28 cellular contexts compared by ENCODE assay signal in genomic region chr20:60046436-60046835, GRCh38.
DNase-seq lines count a peak whose midpoint lies in the region; ATAC-seq and TF ChIP-seq lines count a peak whose summit lies in the region.
"Had no signal": no experiment of that assay in that cellular context is flagged by ENCODE, and none has a peak within 500 bp of the region (broad histone marks: within the 10 kb centered on the region; RNA-seq: fewer than 3 reads in every experiment).

No MANE protein-coding gene starts in this region.

- H3K4me1 ChIP-seq in right atrium auricular region: no peaks in the 10 kb centered on the region
- peaks cover 0 to 26% (median 0%) of the 10 kb centered on the region in 12 donors for H3K4me1 ChIP-seq in heart left ventricle
- peaks cover 29% of the 10 kb centered on the region for H3K4me1 ChIP-seq in mammary epithelial cell (ENCODE audit: insufficient read depth, low read length)
- H3K4me1 ChIP-seq in upper lobe of right lung: no peaks in the 10 kb centered on the region
- H3K4me1 ChIP-seq: neural progenitor cell, testis had no signal

- H3K27me3 ChIP-seq in right atrium auricular region: no peaks in the 10 kb centered on the region
- H3K27me3 ChIP-seq in heart left ventricle: peaks cover 0 to 5% (median 0%) of the 10 kb centered on the region in 9 donors
- no peaks in the 10 kb centered on the region for H3K27me3 ChIP-seq in mammary epithelial cell (ENCODE audit: insufficient read depth, low read length)
- peaks cover 4% of the 10 kb centered on the region for H3K27me3 ChIP-seq in upper lobe of right lung
- H3K27me3 ChIP-seq: neural progenitor cell, sigmoid colon, testis had no signal

- no peaks in the 10 kb centered on the region for H3K36me3 Mint-ChIP-seq in nephron (ENCODE audit: low read depth)
- H3K36me3 Mint-ChIP-seq in activated CD4-positive, alpha-beta memory T cell treated with anti-CD3 and anti-CD28 coated beads for 36 hours: no peaks in the 10 kb centered on the region
- H3K36me3 Mint-ChIP-seq: CD8-positive, alpha-beta T cell; neural progenitor cell; stimulated activated memory B cell treated with anti-CD40 and anti-IgM and Interleukin-4, amounts not matched to agents 10 μg/mL and 1 μg/mL and 100 μg/mL, for 72 hours had no signal

- H3K36me3 ChIP-seq in right atrium auricular region: no peaks in the 10 kb centered on the region
- H3K36me3 ChIP-seq in heart left ventricle: no peaks in the 10 kb centered on the region
- H3K36me3 ChIP-seq in mammary epithelial cell (ENCODE audit: insufficient read depth, low read length): no peaks in the 10 kb centered on the region
- no peaks in the 10 kb centered on the region for H3K36me3 ChIP-seq in upper lobe of right lung
- H3K36me3 ChIP-seq: gastroesophageal sphincter, neural progenitor cell, sigmoid colon had no signal

- no peaks in the 10 kb centered on the region for H4K20me1 ChIP-seq in mammary epithelial cell (ENCODE audit: insufficient read depth, low read length)

- H3K9me3 ChIP-seq in right atrium auricular region (no peaks in the 10 kb centered on the region), heart left ventricle (peaks cover 0 to 5% (median 0%) of the 10 kb centered on the region in 12 donors), mammary epithelial cell (replicated peaks; ENCODE audit: insufficient read depth, low read length) (no peaks in the 10 kb centered on the region), upper lobe of right lung (no peaks in the 10 kb centered on the region)
- H3K9me3 ChIP-seq: gastroesophageal sphincter, mucosa of descending colon, sigmoid colon, SK-N-SH, testis had no signal

- CTCF ChIA-PET in mammary epithelial cell (lab: Charles Lee; ENCODE audit: low non-redundant PET): no interaction called here
- CTCF ChIA-PET in activated CD4-positive, alpha-beta memory T cell treated with anti-CD3 and anti-CD28 coated beads for 36 hours (lab: Charles Lee): interaction anchor here (1.7 kb wide), 1 partner anchor 11 kb away, joined by 9 read pairs; no protein-coding TSS in a partner anchor

- H3K27ac Mint-ChIP-seq in nephron: peak overlapping the region; percentile 70 to 82 (median 72)
- H3K27ac Mint-ChIP-seq in activated CD4-positive, alpha-beta memory T cell treated with anti-CD3 and anti-CD28 coated beads for 36 hours: no peak overlapping the region
- H3K27ac Mint-ChIP-seq: activated CD4-positive, alpha-beta T cell treated with anti-CD3 and anti-CD28 coated beads for 36 hours; activated T-cell treated with anti-CD3 and anti-CD28 coated beads, Interleukin-2, amount 50 U/mL, for 24 hours; CD8-positive, alpha-beta T cell; GM23338; neural progenitor cell; stimulated activated memory B cell treated with anti-CD40 and anti-IgM and Interleukin-4, amounts not matched to agents 10 μg/mL and 1 μg/mL and 100 μg/mL, for 72 hours; T-helper 1 cell treated with Interleukin-12 subunit alpha and Interleukin-12 subunit beta and Interleukin-4 antibody, amounts not matched to agents 30 μg/mL and 1 μg/mL, for 36 hours had no signal

- H3K9ac ChIP-seq in mammary epithelial cell (ENCODE audit: insufficient read depth, low read length): no peak overlapping the region
- H3K9ac ChIP-seq: neural progenitor cell, SK-N-SH had no signal

- peak; percentile 49 for DNase-seq in right atrium auricular region (ENCODE audit: low spot score)
- DNase-seq in heart left ventricle: no peak
- DNase-seq in mammary epithelial cell: no peak
- DNase-seq in upper lobe of right lung: no peak
- no peak for DNase-seq in activated CD4-positive, alpha-beta memory T cell treated with anti-CD3 and anti-CD28 coated beads for 36 hours
- DNase-seq in germinal center (ENCODE audit: low spot score): no peak
- DNase-seq: activated CD4-positive, alpha-beta T cell treated with anti-CD3 and anti-CD28 coated beads for 36 hours; activated gamma-delta T cell treated with Interleukin-2 at 50 U/mL for 16 hours; activated T-cell treated with anti-CD3 and anti-CD28 coated beads, Interleukin-2, amount 50 U/mL, for 24 hours; CD8-positive, alpha-beta T cell; DMS 273 treated with DMSO at 0.1 percent for 48 hours; mucosa of descending colon; NCI-H1105 treated with DMSO at 0.1 percent for 48 hours; NCI-H1930; NCI-H748 treated with DMSO at 0.1 percent for 48 hours; sigmoid colon; SK-N-SH; stimulated activated CD4-positive, alpha-beta T cell treated with anti-CD3 and anti-CD28 coated beads, Interleukin-4, amount 100 ng/mL, for 4 hours; testis had no signal

- H3K79me2 ChIP-seq in mammary epithelial cell (ENCODE audit: insufficient read depth, low read length): no peaks in the 10 kb centered on the region

- in situ Hi-C loops in mammary epithelial cell (cut with MboI; ENCODE audit: low sequenced_read_pairs in 2 of 2): loop anchor here in 1 of 2 donors (5.0 kb wide), 1 partner anchor 89 kb away; the partner anchor contains the start of gene CDH26

- POLR2A ChIA-PET in activated CD4-positive, alpha-beta memory T cell treated with anti-CD3 and anti-CD28 coated beads for 36 hours (lab: Charles Lee): no interaction called here

- intact Hi-C loops in heart left ventricle (cut with DNase I): loop anchor here in 2 of 10 donors (10.0 kb wide), 1 partner anchor 102 kb away; the partner anchor contains the start of genes FAM217B (in 2 of the 2) and PPP1R3D (in 2 of the 2)
- intact Hi-C loops in mammary epithelial cell (cut with micrococcal nuclease): no loop called here
- intact Hi-C loops in upper lobe of right lung (cut with DNase I): no loop called here
- intact Hi-C loops in activated CD4-positive, alpha-beta memory T cell treated with anti-CD3 and anti-CD28 coated beads for 36 hours (cut with micrococcal nuclease): no loop called here

- dilution Hi-C loops in mammary epithelial cell (cut with HindIII; ENCODE audit: low sequenced_read_pairs): no loop called here

- H3K9me3 Mint-ChIP-seq in nephron: no peaks in the 10 kb centered on the region
- H3K9me3 Mint-ChIP-seq in activated CD4-positive, alpha-beta memory T cell treated with anti-CD3 and anti-CD28 coated beads for 36 hours: no peaks in the 10 kb centered on the region
- H3K9me3 Mint-ChIP-seq: activated T-cell treated with anti-CD3 and anti-CD28 coated beads, Interleukin-2, amount 50 U/mL, for 24 hours; CD8-positive, alpha-beta T cell; central memory CD8-positive, alpha-beta T cell; GM23338; neural progenitor cell; stimulated activated memory B cell treated with anti-CD40 and anti-IgM and Interleukin-4, amounts not matched to agents 10 μg/mL and 1 μg/mL and 100 μg/mL, for 72 hours; T-helper 1 cell treated with Interleukin-12 subunit alpha and Interleukin-12 subunit beta and Interleukin-4 antibody, amounts not matched to agents 30 μg/mL and 1 μg/mL, for 36 hours had no signal

- peaks cover 40% of the 10 kb centered on the region for H3K4me1 Mint-ChIP-seq in nephron
- H3K4me1 Mint-ChIP-seq in activated CD4-positive, alpha-beta memory T cell treated with anti-CD3 and anti-CD28 coated beads for 36 hours (ENCODE audit: low read depth): no peaks in the 10 kb centered on the region
- H3K4me1 Mint-ChIP-seq: activated CD4-positive, alpha-beta T cell treated with anti-CD3 and anti-CD28 coated beads for 36 hours; central memory CD8-positive, alpha-beta T cell; stimulated activated memory B cell treated with anti-CD40 and anti-IgM and Interleukin-4, amounts not matched to agents 10 μg/mL and 1 μg/mL and 100 μg/mL, for 72 hours had no signal

- H2AFZ ChIP-seq in mammary epithelial cell (ENCODE audit: low read depth, low read length): peak overlapping the region; percentile 77
- H2AFZ ChIP-seq: GM23338, neural progenitor cell had no signal

- H3K4me3 ChIP-seq in right atrium auricular region (no peak overlapping the region), heart left ventricle (no peak overlapping the region), mammary epithelial cell (replicated peaks in 1 of 3; ENCODE audit: insufficient read depth in 1 of 3, low read depth in 2 of 3, low read length in 3 of 3) (no peak overlapping the region), upper lobe of right lung (no peak overlapping the region)
- H3K4me3 ChIP-seq: gastroesophageal sphincter, GM23338, lung, mucosa of descending colon, neural progenitor cell, sigmoid colon, testis had no signal

- ATAC-seq in heart left ventricle (no peak), upper lobe of right lung (peak; percentile 18), HG02678 (IDR thresholded peaks at IDR 0.05; ENCODE audit: unreplicated experiment) (no peak)
- ATAC-seq: activated CD4-positive, alpha-beta T cell treated with anti-CD3 and anti-CD28 coated beads for 36 hours; CD8-positive, alpha-beta T cell; GM23338; mucosa of descending colon; stimulated activated memory B cell treated with anti-CD40 and anti-IgM and Interleukin-4, amounts not matched to agents 10 μg/mL and 1 μg/mL and 100 μg/mL, for 72 hours had no signal

- no peak overlapping the region for H3K4me2 ChIP-seq in mammary epithelial cell (ENCODE audit: insufficient read depth, low read depth, low read length)
- H3K4me2 ChIP-seq: GM23338, neural progenitor cell, SK-N-SH had no signal

- TF ChIP-seq CTCF in right atrium auricular region (IDR thresholded peaks at IDR 0.05) (no peak), heart left ventricle (IDR thresholded peaks at IDR 0.05) (no peak), mammary epithelial cell (conservative IDR thresholded peaks at IDR 0.05 in 1 of 2, IDR thresholded peaks at IDR 0.05 in 1 of 2; ENCODE audit: extremely low read depth in 1 of 2, insufficient read depth in 1 of 2, low read depth in 1 of 2, low read length in 2 of 2) (no peak), nephron (IDR thresholded peaks at IDR 0.05; ENCODE audit: unreplicated experiment in 3 of 3) (no peak), upper lobe of right lung (IDR thresholded peaks at IDR 0.05) (no peak)

- 79 to 97% (median 89%) methylated on average over 2 of the region's 2 CpGs for WGBS in heart left ventricle, 4 donors
- WGBS in mammary epithelial cell (ENCODE audit: low coverage, missing lambda C conversion rate): 67% methylated on average over 2 of the region's 2 CpGs

- no peak overlapping the region for H3K4me3 Mint-ChIP-seq in nephron
- H3K4me3 Mint-ChIP-seq in activated CD4-positive, alpha-beta memory T cell treated with anti-CD3 and anti-CD28 coated beads for 36 hours: no peak overlapping the region
- H3K4me3 Mint-ChIP-seq: activated CD4-positive, alpha-beta T cell treated with anti-CD3 and anti-CD28 coated beads for 36 hours; activated T-cell treated with anti-CD3 and anti-CD28 coated beads, Interleukin-2, amount 50 U/mL, for 24 hours; CD8-positive, alpha-beta T cell; central memory CD8-positive, alpha-beta T cell; GM23338; neural progenitor cell; stimulated activated memory B cell treated with anti-CD40 and anti-IgM and Interleukin-4, amounts not matched to agents 10 μg/mL and 1 μg/mL and 100 μg/mL, for 72 hours; T-helper 1 cell treated with Interleukin-12 subunit alpha and Interleukin-12 subunit beta and Interleukin-4 antibody, amounts not matched to agents 30 μg/mL and 1 μg/mL, for 36 hours had no signal

- peaks cover 10% of the 10 kb centered on the region for H3K27me3 Mint-ChIP-seq in nephron (ENCODE audit: low read depth)
- peaks cover 2% of the 10 kb centered on the region for H3K27me3 Mint-ChIP-seq in activated CD4-positive, alpha-beta memory T cell treated with anti-CD3 and anti-CD28 coated beads for 36 hours
- H3K27me3 Mint-ChIP-seq: activated CD4-positive, alpha-beta T cell treated with anti-CD3 and anti-CD28 coated beads for 36 hours had no signal

- no TSS peak for BruUV-seq in mammary epithelial cell (replicated peaks; lab: Mats Ljungman, UMichigan)

- H3K27ac ChIP-seq in right atrium auricular region (peak overlapping the region in 1 of 2 donors; percentile 22), heart left ventricle (peak overlapping the region in 1 of 12 donors; percentile 85), mammary epithelial cell (ENCODE audit: insufficient read depth, low read depth, low read length) (no peak overlapping the region), upper lobe of right lung (peak overlapping the region; percentile 58)
- H3K27ac ChIP-seq: neural progenitor cell, testis had no signal

- no peak for TF ChIP-seq POLR2A in heart left ventricle (IDR thresholded peaks at IDR 0.05)
